ENCODE assay signal across 17 cellular contexts in the genomic region with DNA sequence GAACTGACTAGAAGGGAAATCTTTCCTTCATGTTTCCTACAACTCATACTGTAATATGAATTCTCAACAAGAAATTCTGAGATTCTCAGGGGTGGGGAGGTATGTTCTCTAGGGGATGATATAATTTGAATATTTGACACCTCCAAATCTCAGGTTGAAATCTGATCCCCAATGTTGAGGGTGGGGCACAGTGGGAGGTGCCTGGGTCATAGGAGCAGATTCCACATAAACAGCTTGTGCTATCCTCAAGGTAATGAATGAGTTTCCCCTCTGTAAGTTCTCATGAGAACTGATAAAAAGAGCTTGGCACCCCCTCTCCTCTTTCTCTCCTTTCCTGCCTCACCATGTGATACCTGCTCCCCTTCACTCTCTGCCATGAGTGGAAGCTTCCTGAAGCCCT. TPM values are rescaled to one million over a fixed set of nuclear protein-coding genes. Genes with fewer than 3 reads are reported as not detected.
DNase-seq lines count a peak whose midpoint lies in the region; ATAC-seq, FAIRE-seq and TF ChIP-seq lines count a peak whose summit lies in the region.
"Had no signal": no experiment of that assay in that cellular context is flagged by ENCODE, and none has a peak within 500 bp of the region (broad histone marks: within the 10 kb centered on the region; RNA-seq: fewer than 3 reads in every experiment).

No MANE protein-coding gene starts in this region.

- H3K9me3 ChIP-seq in H9 (ENCODE audit: control insufficient read depth, low read depth, low read length) = no peaks in the 10 kb centered on the region
- no peaks in the 10 kb centered on the region for H3K9me3 ChIP-seq in K562 (replicated peaks; ENCODE audit: control insufficient read depth, insufficient read depth, low read depth, low read length)
- no peaks in the 10 kb centered on the region for H3K9me3 ChIP-seq in HepG2 (ENCODE audit: low read length)
- no peaks in the 10 kb centered on the region for H3K9me3 ChIP-seq in small intestine (ENCODE audit: control insufficient read depth, low read depth)

- H3K4me2 ChIP-seq in H9 (ENCODE audit: insufficient read depth, insufficient read length, low read length) (no peak overlapping the region), K562 (ENCODE audit: insufficient read depth, low read length) (no peak overlapping the region), HepG2 (ENCODE audit: low read depth, low read length) (no peak overlapping the region)

- H4K20me1 ChIP-seq in H9 (ENCODE audit: control insufficient read depth, insufficient read depth, insufficient read length) = no peaks in the 10 kb centered on the region
- no peaks in the 10 kb centered on the region for H4K20me1 ChIP-seq in K562 (replicated peaks; ENCODE audit: control insufficient read depth, insufficient read depth, low read length)
- H4K20me1 ChIP-seq in HepG2 (ENCODE audit: insufficient read depth, low read length) = 0 out of 2 replicates have a peak, but pooled peaks cover 2% of the 10 kb centered on the region

- no peak overlapping the region for H3K23ac ChIP-seq in H9 (ENCODE audit: insufficient read length, low read depth, low read length)

- no peak overlapping the region for H2BK15ac ChIP-seq in H9 (ENCODE audit: low read depth, low read length)

- H2BK5ac ChIP-seq in H9 (ENCODE audit: insufficient read length, low read length) = no peak overlapping the region

- CTCF ChIA-PET in Calu3 (lab: Charles Lee) = no interaction called here
- CTCF ChIA-PET in K562 (lab: Yijun Ruan, JAX; ENCODE audit: low intra/inter-chr PET ratio) = no interaction called here
- CTCF ChIA-PET in HepG2 (lab: Yijun Ruan, JAX; ENCODE audit: low intra/inter-chr PET ratio, low total read pairs) = no interaction called here

- TF ChIP-seq RAD21 in K562 (CRISPR knock-in tag; conservative IDR thresholded peaks at IDR 0.05 in 1 of 2, IDR thresholded peaks at IDR 0.05 in 1 of 2) = no peak
- no peak for TF ChIP-seq RAD21 in HepG2 (CRISPR knock-in tag; IDR thresholded peaks at IDR 0.05)

- H3K23me2 ChIP-seq in H9 (ENCODE audit: insufficient read length, low read depth, low read length, poor library complexity, severe bottlenecking) = no peaks in the 10 kb centered on the region

- no peaks in the 10 kb centered on the region for H3K4me1 ChIP-seq in H9 (ENCODE audit: insufficient read depth, low read length)
- peaks cover 6 to 7% of the 10 kb centered on the region in 2 experiments; a peak in 2 of 5 replicates for H3K4me1 ChIP-seq in K562 (replicated peaks in 1 of 2; ENCODE audit: control insufficient read depth in 2 of 2, insufficient read depth in 2 of 2, low read length in 2 of 2)
- H3K4me1 ChIP-seq in HepG2 (ENCODE audit: insufficient read depth, low read length) = no peaks in the 10 kb centered on the region
- peaks cover 2 to 4% of the 10 kb centered on the region in 2 donors for H3K4me1 ChIP-seq in small intestine (ENCODE audit: control insufficient read depth in 2 of 2, insufficient read depth in 1 of 2, low read depth in 1 of 2, low read length in 1 of 2)

- H3K36me3 ChIP-seq in K562 (ENCODE audit: control insufficient read depth, insufficient read depth, low read length) (no peaks in the 10 kb centered on the region), HepG2 (replicated peaks in 1 of 2; ENCODE audit: control insufficient read depth in 1 of 2, insufficient read depth in 2 of 2, low read length in 2 of 2) (no peaks in the 10 kb centered on the region), small intestine (ENCODE audit: control insufficient read depth in 2 of 2, insufficient read depth in 2 of 2, low read length in 2 of 2) (no peaks in the 10 kb centered on the region)

- H2AFZ ChIP-seq in H9 (ENCODE audit: low read length) (no peak overlapping the region), K562 (ENCODE audit: low read depth, low read length) (no peak overlapping the region), HepG2 (ENCODE audit: low read length) (no peak overlapping the region)

- in situ Hi-C loops in K562 (cut with MboI) (no loop called here), HepG2 (cut with HindIII; ENCODE audit: extremely low pct_ligation_motif_present, low pct_unique_long_range_greater_than_20kb) (no loop called here)

- H3K36me3 Mint-ChIP-seq in Calu3 (ENCODE audit: insufficient read depth, unreplicated experiment) = no peaks in the 10 kb centered on the region
- peaks cover 0 to 2% (median 0%) of the 10 kb centered on the region in 3 experiments; a peak in 2 of 7 replicates for H3K36me3 Mint-ChIP-seq in H9 (ENCODE audit: insufficient read depth in 1 of 3, low read depth in 3 of 3)
- H3K36me3 Mint-ChIP-seq in neural crest cell (ENCODE audit: low read depth) = peaks cover 2% of the 10 kb centered on the region

- peaks cover 2% of the 10 kb centered on the region for H3K79me1 ChIP-seq in H9 (ENCODE audit: insufficient read depth, low read depth, low read length, poor library complexity, severe bottlenecking)

- no peaks in the 10 kb centered on the region for H3K27me3 ChIP-seq in H9 (ENCODE audit: insufficient read depth, low read length)
- H3K27me3 ChIP-seq in K562 (ENCODE audit: control insufficient read depth in 2 of 2, insufficient read depth in 2 of 2, low read length in 2 of 2) = no peaks in the 10 kb centered on the region
- no peaks in the 10 kb centered on the region for H3K27me3 ChIP-seq in HepG2 (ENCODE audit: control insufficient read depth in 1 of 2, insufficient read depth in 2 of 2, low read length in 2 of 2)
- no peaks in the 10 kb centered on the region for H3K27me3 ChIP-seq in small intestine (ENCODE audit: control insufficient read depth in 2 of 2, insufficient read depth in 2 of 2, low read length in 2 of 2)

- H3K18ac ChIP-seq in H9 (ENCODE audit: insufficient read length, low read depth, low read length) = no peak overlapping the region

- TF ChIP-seq CTCF in Calu3 (IDR thresholded peaks at IDR 0.05; ENCODE audit: unreplicated experiment) (no peak), H9 (conservative IDR thresholded peaks at IDR 0.05) (no peak), K562 (IDR thresholded peaks at IDR 0.05 in 2 of 3, conservative IDR thresholded peaks at IDR 0.05 in 1 of 3; ENCODE audit: insufficient read depth in 2 of 3, low read depth in 1 of 3, low read length in 3 of 3) (no peak), neural crest cell (conservative IDR thresholded peaks at IDR 0.05) (no peak), HepG2 (CRISPR knock-in tag; IDR thresholded peaks at IDR 0.05) (no peak)

- no peak overlapping the region for H3K4me3 ChIP-seq in K562
- no peak overlapping the region for H3K4me3 ChIP-seq in HepG2 (replicated peaks in 1 of 3; ENCODE audit: insufficient read depth in 1 of 3, low read depth in 2 of 3, low read length in 3 of 3)
- H3K4me3 ChIP-seq in small intestine (ENCODE audit: low read depth in 1 of 2, low read length in 2 of 2) = no peak overlapping the region

- POLR2A ChIA-PET in K562 (lab: Yijun Ruan, JAX) (interaction anchor here (0.7 to 1.4 kb wide), 3 partner anchors 10 to 109 kb away, joined by 3 to 5 read pairs (median 3); no protein-coding TSS in a partner anchor), HepG2 (lab: Yijun Ruan, JAX) (no interaction called here)

- no peak overlapping the region for H2BK120ac ChIP-seq in H9 (ENCODE audit: low read depth, low read length, poor library complexity, severe bottlenecking)

- H3K14ac ChIP-seq in H9 (ENCODE audit: insufficient read depth, low read length) = no peak overlapping the region

- H3K27ac Mint-ChIP-seq in Calu3 (ENCODE audit: unreplicated experiment) (peak overlapping the region; percentile 43), H9 (peak overlapping the region; percentile 4 to 44 (median 29); a peak in 5 of 7 replicates), neural crest cell (ENCODE audit: unreplicated experiment) (peak overlapping the region; percentile 68)
- H3K27ac Mint-ChIP-seq: CD8-positive, alpha-beta T cell had no signal

- H3K9ac ChIP-seq in H9 (ENCODE audit: extremely low read depth, insufficient read length, low read length) (no peak overlapping the region), K562 (ENCODE audit: insufficient read depth in 1 of 2, low read depth in 2 of 2, low read length in 2 of 2) (no peak overlapping the region), HepG2 (ENCODE audit: insufficient read depth, low read depth, low read length) (no peak overlapping the region)

- no peak overlapping the region for H3K27ac ChIP-seq in H9 (ENCODE audit: insufficient read length, low read depth, low read length)
- no peak overlapping the region for H3K27ac ChIP-seq in K562 (ENCODE audit: extremely low read depth, low read depth, low read length)
- no peak overlapping the region for H3K27ac ChIP-seq in HepG2 (ENCODE audit: extremely low read length, insufficient read depth, low read length)
- H3K27ac ChIP-seq in small intestine (ENCODE audit: low read depth in 1 of 2, low read length in 1 of 2) = no peak overlapping the region

- no peak overlapping the region for H2AK5ac ChIP-seq in H9 (ENCODE audit: insufficient read length, low read length)

- H3K4me1 Mint-ChIP-seq in Calu3 (ENCODE audit: low read depth, unreplicated experiment) (peaks cover 9% of the 10 kb centered on the region), H9 (peaks cover 29 to 30% of the 10 kb centered on the region in 2 experiments), neural crest cell (peaks cover 19% of the 10 kb centered on the region)

- no peaks in the 10 kb centered on the region for H3K27me3 Mint-ChIP-seq in Calu3 (ENCODE audit: unreplicated experiment)
- H3K27me3 Mint-ChIP-seq in H9 (ENCODE audit: low read depth) = no peaks in the 10 kb centered on the region
- H3K27me3 Mint-ChIP-seq in neural crest cell (ENCODE audit: low read depth) = no peaks in the 10 kb centered on the region

- H3K9me3 Mint-ChIP-seq in Calu3 (ENCODE audit: low read depth, unreplicated experiment) (no peaks in the 10 kb centered on the region), H9 (no peaks in the 10 kb centered on the region), neural crest cell (peaks cover 3% of the 10 kb centered on the region)
- H3K9me3 Mint-ChIP-seq: CD8-positive, alpha-beta T cell had no signal

- no peaks in the 10 kb centered on the region for H3K9me1 ChIP-seq in K562 (ENCODE audit: control insufficient read depth, insufficient read depth, low read length)

- FAIRE-seq in K562 (lab: Jason Lieb, UNC) (no peak), HepG2 (lab: Jason Lieb, UNC) (no peak), small intestine (lab: Jason Lieb, UNC) (no peak)
- FAIRE-seq: H1 had no signal

- H3T11ph ChIP-seq in H9 (ENCODE audit: low read length) = no peak overlapping the region

- DNase-seq in Calu3 = no peak
- DNase-seq in H9 = no peak
- DNase-seq in K562 (ENCODE audit: extremely low read depth in 1 of 4, low spot score in 3 of 4) = no peak
- no peak for DNase-seq in neural crest cell (ENCODE audit: low read depth, low spot score)
- DNase-seq in HepG2 (ENCODE audit: low spot score) = no peak
- DNase-seq in small intestine = no peak
- DNase-seq: CD8-positive, alpha-beta T cell; DMS153; Kasumi-1; NCI-H1694; NCI-H2081; NCI-H446 treated with DMSO at 0.1 percent for 48 hours; NCI-H526 treated with DMSO at 0.1 percent for 48 hours; SHP77; SW 1271 had no signal

- no peak overlapping the region for H2BK12ac ChIP-seq in H9 (ENCODE audit: insufficient read length, low read depth, low read length)

- H3K79me2 ChIP-seq in H9 (ENCODE audit: insufficient read depth, low read length) (peaks cover 4% of the 10 kb centered on the region; the same call in 1 of the 2 replicates), K562 (ENCODE audit: control insufficient read depth, insufficient read depth, low read length) (peaks cover 51% of the 10 kb centered on the region), HepG2 (ENCODE audit: insufficient read depth, low read length) (peaks cover 39% of the 10 kb centered on the region)

- no TSS peak for BruUV-seq in Calu3 (replicated peaks; lab: Mats Ljungman, UMichigan)
- BruUV-seq in K562 (replicated peaks; lab: Mats Ljungman, UMichigan) = no TSS peak
- no TSS peak for BruUV-seq in HepG2 (replicated peaks; lab: Mats Ljungman, UMichigan)

- TF ChIP-seq EP300 in K562 (IDR thresholded peaks at IDR 0.05; ENCODE audit: low read length) (no peak), HepG2 (IDR thresholded peaks at IDR 0.05; ENCODE audit: low read depth in 2 of 2, low read length in 2 of 2) (no peak), HepG2 (CRISPR knock-in tag; IDR thresholded peaks at IDR 0.05; ENCODE audit: borderline replicate concordance) (no peak)

- no peak overlapping the region for H4K91ac ChIP-seq in H9 (ENCODE audit: insufficient read length, low read depth, low read length)

- no peak overlapping the region for H4K5ac ChIP-seq in H9 (ENCODE audit: insufficient read length, low read depth, low read length)

- H3K4me3 Mint-ChIP-seq in Calu3 (ENCODE audit: low read depth, unreplicated experiment) (no peak overlapping the region), H9 (no peak overlapping the region; a peak in 1 of 5 replicates), neural crest cell (no peak overlapping the region)
- H3K4me3 Mint-ChIP-seq: CD8-positive, alpha-beta T cell had no signal

- intact Hi-C loops in Calu3 (cut with micrococcal nuclease; ENCODE audit: unreplicated experiment) = no loop called here
- intact Hi-C loops in K562 (cut with micrococcal nuclease) = no loop called here
- intact Hi-C loops in HepG2 (cut with micrococcal nuclease; ENCODE audit: unreplicated experiment) = no loop called here

- H2BK20ac ChIP-seq in H9 (ENCODE audit: low read depth, low read length, poor library complexity, severe bottlenecking) = no peak overlapping the region

- no peak overlapping the region for H3K56ac ChIP-seq in H9 (ENCODE audit: insufficient read length, low read depth, low read length)

- peak; percentile 37; the same call in 1 of the 3 replicates for ATAC-seq in K562
- ATAC-seq in HepG2 = no peak
- no peak for ATAC-seq in GM19467 (IDR thresholded peaks at IDR 0.05; ENCODE audit: unreplicated experiment)
- ATAC-seq: CD8-positive, alpha-beta T cell had no signal

- H4K8ac ChIP-seq in H9 (replicated peaks; ENCODE audit: insufficient read length, low read depth, low read length) = no peak overlapping the region

- TF ChIP-seq POLR2A in K562 (conservative IDR thresholded peaks at IDR 0.05) (no peak), HepG2 (IDR thresholded peaks at IDR 0.05; ENCODE audit: insufficient read depth in 1 of 2, low read depth in 2 of 2, low read length in 2 of 2) (no peak)

- H3K4ac ChIP-seq in H9 (ENCODE audit: low read depth, low read length) = no peak overlapping the region

RNA-seq across cellular contexts. Expression of gene FBXW7, which starts 21.5 kb away (rescaled TPM):
- total RNA-seq in Calu3 (2022) (38.7 and 45.1 TPM in 2 replicates), H9 (2021) (27.1 and 29.5 TPM in 2 replicates), K562 (2014; rRNA removed) (19.6 and 26.4 TPM in 2 replicates), K562 (2014; rRNA removed; fragmentation: Illumina TruSeq; extraction: Trizol) (44.2 and 54.8 TPM in 2 replicates), K562 (2015; rRNA removed; fragmentation: Illumina TruSeq; extraction: Trizol) (39.9 TPM in 2 replicates), K562 (2021) (19.4 and 19.9 TPM in 2 replicates), neural crest cell (33.4 and 42.4 TPM in 2 replicates), HepG2 (2016; rRNA removed; fragmentation: Illumina TruSeq; extraction: Trizol) (21.7 and 40.9 TPM in 2 replicates)
- 29.9 and 116 TPM in 2 replicates for total RNA-seq in K562 (2011; cell fraction: chromatin; rRNA removed; ENCODE audit: low replicate concordance)
- total RNA-seq in K562 (2011; cell fraction: nucleolus; rRNA removed) = 13.0 and 18.2 TPM in 2 replicates
- total RNA-seq in K562 (2011; cell fraction: nucleoplasm; rRNA removed) = 39.8 and 74.2 TPM in 2 replicates
- polyA plus RNA-seq in K562 (2011; rRNA removed) (12.0 and 16.4 TPM in 2 replicates), K562 (2014; fragmentation: Illumina TruSeq; extraction: Trizol) (13.1 and 14.3 TPM in 2 replicates), K562 (2014; fragmentation: Nextera tagmentation; extraction: Ambion mirVana) (1 to 10 TPM; 6.8 to 9.1 TPM), K562 (2014; rRNA removed) (11.8 and 12.4 TPM in 2 replicates), HepG2 (2011; rRNA removed) (5.0 and 5.9 TPM in 2 replicates), small intestine (1 to 10 TPM; 7.4 to 10.0 (median 7.5) TPM)
- polyA plus RNA-seq in K562 (2011; cell fraction: cytosol; rRNA removed) = 2.0 and 5.6 TPM in 2 replicates
- polyA plus RNA-seq in K562 (2011; cell fraction: nucleus; rRNA removed) = 29.6 and 42.8 TPM in 2 replicates
- 12.5 and 13.1 TPM in 2 replicates for polyA plus RNA-seq in K562 (2012)
- polyA minus RNA-seq in K562 (2011; rRNA and poly(A)+ RNA removed) = 95.7 and 99.2 TPM in 2 replicates
- 10.4 and 10.5 TPM in 2 replicates for polyA minus RNA-seq in K562 (2011; cell fraction: cytosol; rRNA and poly(A)+ RNA removed)
- polyA minus RNA-seq in K562 (2011; cell fraction: nucleus; rRNA and poly(A)+ RNA removed) = 37.0 and 64.0 TPM in 2 replicates
- total RNA-seq in HepG2 (2016; cell fraction: cytosol; rRNA removed; fragmentation: Illumina TruSeq; extraction: Trizol; ENCODE audit: low read depth) = 390 and 448 TPM in 2 replicates
- total RNA-seq in HepG2 (2016; cell fraction: insoluble cytoplasmic fraction; rRNA removed; fragmentation: Illumina TruSeq; extraction: Trizol) = 20.3 and 39.8 TPM in 2 replicates
- total RNA-seq in HepG2 (2016; cell fraction: membrane; rRNA removed; fragmentation: Illumina TruSeq; extraction: Trizol) = 97.2 and 111 TPM in 2 replicates
- total RNA-seq in HepG2 (2016; cell fraction: nucleus; rRNA removed; fragmentation: Illumina TruSeq; extraction: Trizol) = 53.9 and 55.5 TPM in 2 replicates
- 2.2 and 4.6 TPM in 2 replicates for polyA plus RNA-seq in HepG2 (2011; cell fraction: cytosol; rRNA removed)
- 9.7 and 13.6 TPM in 2 replicates for polyA plus RNA-seq in HepG2 (2011; cell fraction: nucleus; rRNA removed)
- polyA plus RNA-seq in HepG2 (2012) = 11.4 and 16.7 TPM in 2 replicates
- 0.57 and 0.69 TPM in 2 replicates for polyA plus RNA-seq in HepG2 (2016; cell fraction: cytosol; fragmentation: Illumina TruSeq; extraction: Trizol; ENCODE audit: low read depth)
- polyA plus RNA-seq in HepG2 (2016; cell fraction: insoluble cytoplasmic fraction; fragmentation: Illumina TruSeq; extraction: Trizol; ENCODE audit: low read depth) = 7.5 and 10.8 TPM in 2 replicates
- 1.5 TPM in 2 replicates for polyA plus RNA-seq in HepG2 (2016; cell fraction: membrane; fragmentation: Illumina TruSeq; extraction: Trizol; ENCODE audit: low read depth)
- 24.1 and 28.3 TPM in 2 replicates for polyA plus RNA-seq in HepG2 (2016; cell fraction: nucleus; fragmentation: Illumina TruSeq; extraction: Trizol; ENCODE audit: insufficient read depth, low read depth)
- 8.0 and 9.7 TPM in 2 replicates for polyA minus RNA-seq in HepG2 (2011; rRNA and poly(A)+ RNA removed; ENCODE audit: low replicate concordance)
- polyA minus RNA-seq in HepG2 (2011; cell fraction: cytosol; rRNA and poly(A)+ RNA removed) = 8.8 and 18.1 TPM in 2 replicates
- polyA minus RNA-seq in HepG2 (2011; cell fraction: nucleus; rRNA and poly(A)+ RNA removed) = 85.0 and 102 TPM in 2 replicates
